In genomic region chr1:115115521-115116161, GRCh38 we compare ENCODE assay signal across 15 cellular contexts. TPM values are rescaled to one million over a fixed set of nuclear protein-coding genes. Genes with fewer than 3 reads are reported as not detected.
DNase-seq lines count a peak whose midpoint lies in the region; ATAC-seq and TF ChIP-seq lines count a peak whose summit lies in the region.
"Had no signal": no experiment of that assay in that cellular context is flagged by ENCODE, and none has a peak within 500 bp of the region (broad histone marks: within the 10 kb centered on the region; RNA-seq: fewer than 3 reads in every experiment).

No MANE protein-coding gene starts in this region.

- H4K5ac ChIP-seq in IMR-90 (ENCODE audit: low read depth, low read length), result no peak overlapping the region

- H4K20me1 ChIP-seq in BLaER1 (no peaks in the 10 kb centered on the region), IMR-90 (ENCODE audit: insufficient read depth, low read length) (no peaks in the 10 kb centered on the region)

- no peak for TF ChIP-seq POLR2A in IMR-90 (IDR thresholded peaks at IDR 0.05; ENCODE audit: low read depth, low read length)

- H2AK5ac ChIP-seq in IMR-90 (ENCODE audit: low read depth, low read length), result no peak overlapping the region

- BruUV-seq in IMR-90 (replicated peaks; lab: Mats Ljungman, UMichigan), result no TSS peak

- H2AK9ac ChIP-seq in IMR-90 (replicated peaks; ENCODE audit: low read depth, low read length, poor library complexity), result no peak overlapping the region

- H4K91ac ChIP-seq in IMR-90 (ENCODE audit: insufficient read depth, low read depth, low read length), result no peak overlapping the region

- H3K27me3 Mint-ChIP-seq in activated T-helper 17 cell treated with anti-CD3 and anti-CD28 coated beads, Interleukin-2, amount 50 U/mL, for 72 hours, result peaks cover 3% of the 10 kb centered on the region

- H3K4me1 Mint-ChIP-seq in activated T-helper 17 cell treated with anti-CD3 and anti-CD28 coated beads, Interleukin-2, amount 50 U/mL, for 72 hours, result no peaks in the 10 kb centered on the region

- CTCF ChIA-PET in IMR-90 (lab: Yijun Ruan, JAX), result no interaction called here

- DNase-seq in IMR-90 (peak; percentile 43), kidney tubule cell (ENCODE audit: low spot score) (peak; percentile 79), germinal center (ENCODE audit: low spot score) (no peak), NCI-H187 (lab: John Stamatoyannopoulos, UW) (no peak)
- DNase-seq in stimulated activated CD4-positive, alpha-beta T cell treated with anti-CD3 and anti-CD28 coated beads, Interleukin-12 subunit alpha, Interleukin-12 subunit beta, amount 100 ng/mL, for 4 hours, result no peak
- DNase-seq: Caco-2, GF-D8, MM.1S, NCI-H1105, NCI-H1694 treated with DMSO at 0.1 percent for 48 hours, RPMI8226 had no signal

- no peaks in the 10 kb centered on the region for H3K9me1 ChIP-seq in IMR-90 (ENCODE audit: insufficient read depth, low read length)

- H3K9me3 ChIP-seq in BLaER1 (peaks cover 21% of the 10 kb centered on the region), IMR-90 (ENCODE audit: control insufficient read depth, insufficient read depth, low read length) (no peaks in the 10 kb centered on the region; the same call in 1 of the 2 replicates)
- H3K9me3 ChIP-seq: Caco-2 had no signal

- no peak overlapping the region for H4K8ac ChIP-seq in IMR-90 (ENCODE audit: low read depth in 2 of 2, low read length in 2 of 2)

- TF ChIP-seq CTCF in IMR-90 (conservative IDR thresholded peaks at IDR 0.05; ENCODE audit: low read depth, low read length), result no peak

- dilution Hi-C loops in IMR-90 (cut with HindIII; ENCODE audit: low sequenced_read_pairs, unreplicated experiment), result no loop called here

- TF ChIP-seq RAD21 in IMR-90 (IDR thresholded peaks at IDR 0.05; ENCODE audit: low read length), result no peak

- peak overlapping the region; percentile 52 for H2AFZ ChIP-seq in IMR-90 (replicated peaks; ENCODE audit: low read length, poor library complexity)

- no peaks in the 10 kb centered on the region for H3K36me3 Mint-ChIP-seq in activated T-helper 17 cell treated with anti-CD3 and anti-CD28 coated beads, Interleukin-2, amount 50 U/mL, for 72 hours (ENCODE audit: low read depth)

- no peak overlapping the region for H3K9ac ChIP-seq in BLaER1
- no peak overlapping the region for H3K9ac ChIP-seq in IMR-90 (ENCODE audit: low read depth, low read length)

- H3K4me3 ChIP-seq in BLaER1 (no peak overlapping the region), IMR-90 (ENCODE audit: insufficient read depth, low read depth, low read length) (no peak overlapping the region)

- no peak overlapping the region for H2BK15ac ChIP-seq in IMR-90 (ENCODE audit: low read depth, low read length)

- POLR2A ChIA-PET in IMR-90 (lab: Charles Lee; ENCODE audit: unreplicated experiment), result no interaction called here

- in situ Hi-C loops in IMR-90 (cut with MboI; ENCODE audit: low sequenced_read_pairs), result no loop called here

- H3K27ac ChIP-seq in BLaER1 (no peak overlapping the region), IMR-90 (ENCODE audit: insufficient read depth, low read length) (no peak overlapping the region)

- H3K23ac ChIP-seq in IMR-90 (ENCODE audit: low read depth, low read length), result no peak overlapping the region

- no peaks in the 10 kb centered on the region for H3K79me1 ChIP-seq in IMR-90 (ENCODE audit: low read depth in 1 of 2, low read length in 2 of 2)

- no peak overlapping the region for H2BK20ac ChIP-seq in IMR-90 (ENCODE audit: low read depth, low read length)

- no peak overlapping the region for H3K18ac ChIP-seq in IMR-90 (ENCODE audit: low read depth, low read length)

- no peak overlapping the region for H3K4ac ChIP-seq in IMR-90 (ENCODE audit: low read depth, low read length)

- no peaks in the 10 kb centered on the region for H3K9me3 Mint-ChIP-seq in activated T-helper 17 cell treated with anti-CD3 and anti-CD28 coated beads, Interleukin-2, amount 50 U/mL, for 72 hours

- H3K36me3 ChIP-seq in BLaER1 (no peaks in the 10 kb centered on the region), IMR-90 (ENCODE audit: control insufficient read depth, insufficient read depth, low read length) (no peaks in the 10 kb centered on the region)

- no peak overlapping the region; the same call in 1 of the 2 replicates for H3K56ac ChIP-seq in IMR-90 (ENCODE audit: extremely low read depth, insufficient read depth, low read length)

- no peak overlapping the region for H3K4me3 Mint-ChIP-seq in activated T-helper 17 cell treated with anti-CD3 and anti-CD28 coated beads, Interleukin-2, amount 50 U/mL, for 72 hours

- no peak overlapping the region for H2BK5ac ChIP-seq in IMR-90 (ENCODE audit: low read depth, low read length, poor library complexity, severe bottlenecking)

- H3K4me2 ChIP-seq in BLaER1, result peak overlapping the region; percentile 54
- H3K4me2 ChIP-seq in IMR-90 (ENCODE audit: low read depth, low read length), result no peak overlapping the region

- no peak overlapping the region for H2BK120ac ChIP-seq in IMR-90 (ENCODE audit: low read depth, low read length)

- peak; percentile 46 for ATAC-seq in IMR-90 (ENCODE audit: low read depth)
- ATAC-seq in activated T-helper 17 cell treated with anti-CD3 and anti-CD28 coated beads, Interleukin-2, amount 50 U/mL, for 72 hours (replicated peaks), result peak; percentile 45
- no peak for ATAC-seq in HG03469 (IDR thresholded peaks at IDR 0.05; ENCODE audit: unreplicated experiment)
- ATAC-seq: HepG2 had no signal

- H3K14ac ChIP-seq in IMR-90 (replicated peaks; ENCODE audit: low read depth, low read length), result no peak overlapping the region

- WGBS in IMR-90 (ENCODE audit: extremely low coverage in 2 of 2, insufficient read length in 1 of 2), 2 experiments, result 0% methylated on average over 1 of the region's 6 CpGs; no CpG with 5 or more reads in 1 of the 2 experiments

- no peak overlapping the region for H3K27ac Mint-ChIP-seq in activated T-helper 17 cell treated with anti-CD3 and anti-CD28 coated beads, Interleukin-2, amount 50 U/mL, for 72 hours

- H3K4me1 ChIP-seq in BLaER1, result peaks cover 30% of the 10 kb centered on the region
- H3K4me1 ChIP-seq in IMR-90 (ENCODE audit: control insufficient read depth, insufficient read depth, low read length), result peaks cover 8% of the 10 kb centered on the region

- H3K27me3 ChIP-seq in BLaER1 (no peaks in the 10 kb centered on the region), IMR-90 (ENCODE audit: control insufficient read depth, insufficient read depth, low read length) (no peaks in the 10 kb centered on the region)

- intact Hi-C loops in IMR-90 (cut with micrococcal nuclease), result no loop called here

TF ChIP-seq in IMR-90, 13 proteins besides CTCF, POLR2A, EP300 and RAD21:
- TF ChIP-seq FOS (IDR thresholded peaks at IDR 0.05; ENCODE audit: low read depth, low read length), result no peak
- no peak for TF ChIP-seq USF2 (IDR thresholded peaks at IDR 0.05; ENCODE audit: low read depth, low read length)
- TF ChIP-seq SMC3 (IDR thresholded peaks at IDR 0.05; ENCODE audit: low read depth, low read length), result no peak
- TF ChIP-seq RFX5 (IDR thresholded peaks at IDR 0.05; ENCODE audit: low read depth, low read length), result no peak
- TF ChIP-seq BHLHE40 (IDR thresholded peaks at IDR 0.05; ENCODE audit: low read depth, low read length), result no peak
- no peak for TF ChIP-seq ELK1 (IDR thresholded peaks at IDR 0.05; ENCODE audit: borderline replicate concordance, low read depth, low read length)
- TF ChIP-seq MXI1 (IDR thresholded peaks at IDR 0.05; ENCODE audit: borderline replicate concordance, low read depth, low read length), result no peak
- TF ChIP-seq MAZ (IDR thresholded peaks at IDR 0.05; ENCODE audit: borderline replicate concordance, low read depth, low read length), result no peak
- TF ChIP-seq CHD1 (IDR thresholded peaks at IDR 0.05; ENCODE audit: low read depth, low read length), result no peak
- TF ChIP-seq CEBPB (IDR thresholded peaks at IDR 0.05; ENCODE audit: low read depth, low read length), result no peak
- no peak for TF ChIP-seq NFE2L2 (IDR thresholded peaks at IDR 0.05; ENCODE audit: low read depth, low read length)

RNA-seq across cellular contexts. Expression of gene TSPAN2, which starts 26.3 kb away (rescaled TPM):
- total RNA-seq in IMR-90 (2012; rRNA removed), result 0.18 and 0.83 TPM in 2 replicates
- 0.17 and 0.60 TPM in 2 replicates for polyA plus RNA-seq in IMR-90 (2012; rRNA removed)
- 0.12 and 0.16 TPM in 2 replicates for polyA plus RNA-seq in IMR-90 (2012; cell fraction: cytosol; rRNA removed)
- 0.31 TPM in 1 of 2 replicates, not detected in the other for polyA plus RNA-seq in IMR-90 (2012; cell fraction: nucleus; rRNA removed; ENCODE audit: low replicate concordance)
- total RNA-seq in activated T-helper 17 cell treated with anti-CD3 and anti-CD28 coated beads, Interleukin-2, amount 50 U/mL, for 72 hours, result 1 to 10 TPM in 1 of 2 donors, under 1 TPM in 1; 0.95 to 2.5 TPM
- total RNA-seq: HepG2 had no signal
- polyA plus RNA-seq: HepG2 had no signal

Comparison
In these comparisons a context has a peak if more than half of its experiments do, and no peak if none do; other contexts are left out.
1. DNase-seq: peak in IMR-90 (single experiment) and kidney tubule cell (single experiment); none in germinal center (single experiment), NCI-H187 (0 of 2) and stimulated activated CD4-positive, alpha-beta T cell treated with anti-CD3 and anti-CD28 coated beads, Interleukin-12 subunit alpha, Interleukin-12 subunit beta, amount 100 ng/mL, for 4 hours (single experiment).